Comparison of ENCODE assay signal across 26 cellular contexts in the genomic region with DNA sequence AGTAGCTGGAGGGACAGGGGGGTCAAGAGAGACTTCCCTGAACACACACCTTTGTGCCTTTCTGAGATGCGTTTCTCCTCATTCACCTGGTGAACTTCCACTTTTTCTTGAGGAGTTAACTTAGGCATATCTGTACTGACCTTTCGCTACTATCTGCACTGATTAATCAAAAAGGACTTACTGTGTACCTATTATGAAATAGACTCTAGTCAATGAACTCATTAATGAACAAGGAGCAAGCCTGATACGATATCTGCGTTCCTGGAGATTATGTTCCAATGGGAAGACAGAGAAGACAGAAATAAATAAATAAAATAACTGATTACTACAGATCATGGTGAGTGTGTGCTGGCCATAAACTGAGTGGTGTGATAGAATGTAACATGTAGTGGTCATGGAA.
"Had no signal": no experiment of that assay in that cellular context is flagged by ENCODE, and none has a peak within 500 bp of the region (broad histone marks: within the 10 kb centered on the region; RNA-seq: fewer than 3 reads in every experiment).

No MANE protein-coding gene starts in this region.

- H3K36me3 ChIP-seq: WERI-Rb-1 had no signal

- H3K4me3 ChIP-seq: PC-9 had no signal

- H3K9me3 Mint-ChIP-seq: activated naive CD4-positive, alpha-beta T cell treated with anti-CD3 and anti-CD28 coated beads, Interleukin-2, amount 50 U/mL, for 24 hours; activated T-cell treated with anti-CD3 and anti-CD28 coated beads, Interleukin-2, amount 50 U/mL, for 24 hours; activated T-helper 2 cell treated with anti-CD3 and anti-CD28 coated beads, Interferon-gamma antibody, Interleukin-2, Interleukin-4, amounts not matched to agents 10 μg/mL and 5 μg/mL and 100 μg/mL, durations not matched to agents 14 hours and 24 hours and 36 hours had no signal

- H3K27me3 Mint-ChIP-seq: activated CD4-positive, alpha-beta T cell treated with anti-CD3 and anti-CD28 coated beads, Interleukin-2, amount 10 ng/mL, durations not matched to agents 24 days and 14 days; activated CD8-positive, alpha-beta T cell treated with anti-CD3 and anti-CD28 coated beads for 36 hours; activated naive CD4-positive, alpha-beta T cell treated with anti-CD3 and anti-CD28 coated beads, Interleukin-2, amount 50 U/mL, for 24 hours; activated T-cell treated with anti-CD3 and anti-CD28 coated beads, Interleukin-2, amount 50 U/mL, for 24 hours had no signal

- H2AFZ ChIP-seq: PC-9 had no signal

- H3K36me3 Mint-ChIP-seq: activated naive CD4-positive, alpha-beta T cell treated with anti-CD3 and anti-CD28 coated beads, Interleukin-2, amount 50 U/mL, for 24 hours; brain had no signal

- H3K27ac Mint-ChIP-seq: activated CD4-positive, alpha-beta T cell treated with anti-CD3 and anti-CD28 coated beads, Interleukin-2, amount 10 ng/mL, durations not matched to agents 24 days and 14 days; activated CD8-positive, alpha-beta T cell treated with anti-CD3 and anti-CD28 coated beads for 36 hours; activated T-cell treated with anti-CD3 and anti-CD28 coated beads, Interleukin-2, amount 50 U/mL, for 24 hours; activated T-helper 2 cell treated with anti-CD3 and anti-CD28 coated beads, Interferon-gamma antibody, Interleukin-2, Interleukin-4, amounts not matched to agents 10 μg/mL and 5 μg/mL and 100 μg/mL, durations not matched to agents 14 hours and 24 hours and 36 hours had no signal

- DNase-seq: activated CD4-positive, alpha-beta T cell treated with anti-CD3 and anti-CD28 coated beads, Interleukin-2, amount 10 ng/mL, durations not matched to agents 24 days and 14 days; activated CD4-positive, alpha-beta T cell treated with anti-CD3 and anti-CD28 coated beads, Interleukin-2, amount 50 U/mL, for 4 hours; activated CD8-positive, alpha-beta T cell treated with anti-CD3 and anti-CD28 coated beads for 36 hours; activated gamma-delta T cell; activated naive CD4-positive, alpha-beta T cell treated with Interleukin-2 at 50 U/mL for 16 hours; activated T-cell treated with anti-CD3 and anti-CD28 coated beads, Interleukin-2, amount 50 U/mL, for 24 hours; anterior cingulate cortex; caudate nucleus; cerebellar nuclear complex; NCI-H1105 treated with DMSO at 0.1 percent for 48 hours; NCI-H1436; NCI-H187; NCI-H2029 treated with DMSO at 0.1 percent for 48 hours; NCI-H2107; NCI-H2171; NCI-H510A; NCI-H526; NCI-H748 treated with DMSO at 0.1 percent for 48 hours; NK-92 treated with Interleukin-12 subunit alpha and Interleukin-12 subunit beta, amount 100 ng/mL, for 24 hours; PC-9; Right ventricle myocardium superior; T1000; WERI-Rb-1 had no signal

- ATAC-seq: activated CD8-positive, alpha-beta T cell treated with anti-CD3 and anti-CD28 coated beads for 36 hours had no signal

- H3K4me3 Mint-ChIP-seq: activated CD4-positive, alpha-beta T cell treated with anti-CD3 and anti-CD28 coated beads, Interleukin-2, amount 10 ng/mL, durations not matched to agents 24 days and 14 days; activated CD8-positive, alpha-beta T cell treated with anti-CD3 and anti-CD28 coated beads for 36 hours; activated naive CD4-positive, alpha-beta T cell treated with anti-CD3 and anti-CD28 coated beads, Interleukin-2, amount 50 U/mL, for 24 hours; activated T-cell treated with anti-CD3 and anti-CD28 coated beads, Interleukin-2, amount 50 U/mL, for 24 hours; brain had no signal

- H3K4me2 ChIP-seq: PC-9 had no signal

- H3K27ac ChIP-seq: PC-9, WERI-Rb-1 had no signal
